10 cellular contexts compared by ENCODE assay signal in genomic region chr19:5386841-5387240, GRCh38.
"Had no signal": no experiment of that assay in that cellular context is flagged by ENCODE, and none has a peak within 500 bp of the region (broad histone marks: within the 10 kb centered on the region; RNA-seq: fewer than 3 reads in every experiment).

No MANE protein-coding gene starts in this region.

- H3K4me3 ChIP-seq: GM23248, GM23338, HAP-1 had no signal

- H3K27ac ChIP-seq: GM23248 had no signal

- DNase-seq: GM23248, GOT3, H7, H9, HCEC 1CT, HFFc6 had no signal

- H3K9ac ChIP-seq: GM23248 had no signal

- H3K36me3 ChIP-seq: HAP-1 had no signal

- ATAC-seq: GM23338 had no signal

- H3K4me2 ChIP-seq: GM23338 had no signal

- H3K4me1 ChIP-seq: HAP-1 had no signal

- FAIRE-seq: H1, H54 had no signal

- H2AFZ ChIP-seq: GM23248, GM23338 had no signal
